Comparison of ENCODE assay signal across 32 cellular contexts in genomic region chr1:6965062-6965913, GRCh38.
DNase-seq lines count a peak whose midpoint lies in the region; ATAC-seq and TF ChIP-seq lines count a peak whose summit lies in the region.
"Had no signal": no experiment of that assay in that cellular context is flagged by ENCODE, and none has a peak within 500 bp of the region (broad histone marks: within the 10 kb centered on the region; RNA-seq: fewer than 3 reads in every experiment).

No MANE protein-coding gene starts in this region.

- H3K9ac ChIP-seq in PC-3 (ENCODE audit: low read length), result no peak overlapping the region
- peak overlapping the region in 2 of 3 donors; percentile 48 to 62 for H3K9ac ChIP-seq in skeletal muscle tissue (ENCODE audit: low read depth in 1 of 3, low read length in 3 of 3)

- peaks cover 5% of the 10 kb centered on the region for H3F3A ChIP-seq in PC-3 (ENCODE audit: low read length, unreplicated experiment)

- DNase-seq in NCI-H82 (lab: John Stamatoyannopoulos, UW), result peak; percentile 24
- DNase-seq in NCI-H82 treated with DMSO at 0.1 percent for 48 hours (lab: John Stamatoyannopoulos, UW; ENCODE audit: unreplicated experiment), result no peak
- DNase-seq in PC-3, result peak; percentile 2
- DNase-seq in left kidney (ENCODE audit: low read depth, low spot score), result peak; percentile 65
- no peak for DNase-seq in NCI-H2196 (lab: John Stamatoyannopoulos, UW; ENCODE audit: unreplicated experiment)
- DNase-seq in CD4-positive, alpha-beta T cell, result no peak
- no peak for DNase-seq in activated CD4-positive, alpha-beta memory T cell treated with anti-CD3 and anti-CD28 coated beads for 36 hours
- DNase-seq: activated CD4-positive, alpha-beta T cell treated with anti-CD3 and anti-CD28 coated beads, Interleukin-2, amount 50 U/mL, for 48 hours; activated CD4-positive, CD25-positive, alpha-beta regulatory T cell treated with anti-CD3 and anti-CD28 coated beads, Interleukin-2, amount 50 U/mL, for 72 hours; activated CD8-positive, alpha-beta memory T cell treated with anti-CD3 and anti-CD28 coated beads, Interleukin-2, amount 50 U/mL, for 48 hours; activated naive CD4-positive, alpha-beta T cell treated with anti-CD3 and anti-CD28 coated beads, Interleukin-2, amount 10 ng/mL, durations not matched to agents 7 days and 5 days; amygdala; effector memory CD4-positive, alpha-beta T cell; hypothalamus; mammary epithelial cell; MM.1S; NCI-H1105 treated with DMSO at 0.1 percent for 48 hours; NCI-H187 treated with DMSO at 0.1 percent for 48 hours; NCI-H2171; NCI-H510A; right cardiac atrium; stimulated activated CD4-positive, alpha-beta T cell treated with anti-CD3 and anti-CD28 coated beads, Interleukin-2, amount 100 ng/mL, for 48 hours; T-helper 2 cell; transverse colon had no signal

- H3K27me3 ChIP-seq in PC-3 (ENCODE audit: low read length) (peaks cover 14% of the 10 kb centered on the region), skeletal muscle tissue (ENCODE audit: control insufficient read depth in 3 of 3, insufficient read depth in 3 of 3, low read length in 3 of 3) (peaks cover 0 to 22% (median 0%) of the 10 kb centered on the region in 3 donors)
- H3K27me3 ChIP-seq in CD4-positive, alpha-beta T cell (ENCODE audit: control insufficient read depth, insufficient read depth, low read length), result peaks cover 27% of the 10 kb centered on the region

- peak overlapping the region; percentile 65; the same call in 1 of the 2 replicates for H2AFZ ChIP-seq in PC-3 (ENCODE audit: low read length)

- CTCF ChIA-PET in PC-3 (lab: Charles Lee), result interaction anchor here (0.7 to 0.9 kb wide), 2 partner anchors 10 to 570 kb away, joined by 4 to 6 read pairs; no protein-coding TSS in a partner anchor
- CTCF ChIA-PET in CD4-positive, alpha-beta T cell (lab: Charles Lee), result interaction anchor here (0.9 kb wide), 1 partner anchor 10 kb away, joined by 3 read pairs; no protein-coding TSS in a partner anchor
- CTCF ChIA-PET in activated CD4-positive, alpha-beta memory T cell treated with anti-CD3 and anti-CD28 coated beads for 36 hours (lab: Charles Lee), result no interaction called here

- peak overlapping the region; percentile 62 for H3K4me2 ChIP-seq in PC-3 (ENCODE audit: low read length)

- no peak overlapping the region for H3K27ac ChIP-seq in PC-3 (ENCODE audit: low read length)
- peak overlapping the region; percentile 21 for H3K27ac ChIP-seq in skeletal muscle tissue (ENCODE audit: low read depth, low read length)
- no peak overlapping the region for H3K27ac ChIP-seq in CD4-positive, alpha-beta T cell (ENCODE audit: low read depth, low read length)
- H3K27ac ChIP-seq: 22Rv1, breast epithelium, epithelial cell of prostate had no signal

- no peaks in the 10 kb centered on the region for H3K9me2 ChIP-seq in PC-3 (replicated peaks; ENCODE audit: low read length)

- BruUV-seq in PC-3 (replicated peaks; lab: Mats Ljungman, UMichigan), result no TSS peak

- H3K9me3 ChIP-seq in PC-3 (ENCODE audit: low read length) (no peaks in the 10 kb centered on the region), skeletal muscle tissue (ENCODE audit: control insufficient read depth in 3 of 3, low read length in 3 of 3) (no peaks in the 10 kb centered on the region)
- H3K9me3 ChIP-seq in CD4-positive, alpha-beta T cell (ENCODE audit: control insufficient read depth, low read length), result no peaks in the 10 kb centered on the region
- H3K9me3 ChIP-seq: breast epithelium, mucosa of descending colon, transverse colon had no signal

- H4K20me1 ChIP-seq in PC-3 (ENCODE audit: low read length), result no peaks in the 10 kb centered on the region

- H3K4me1 Mint-ChIP-seq in CD4-positive, alpha-beta T cell (ENCODE audit: low read depth), result peaks cover 35% of the 10 kb centered on the region
- peaks cover 23% of the 10 kb centered on the region for H3K4me1 Mint-ChIP-seq in activated CD4-positive, alpha-beta memory T cell treated with anti-CD3 and anti-CD28 coated beads for 36 hours (ENCODE audit: low read depth)

- H3K27ac Mint-ChIP-seq in CD4-positive, alpha-beta T cell, result no peak overlapping the region
- H3K27ac Mint-ChIP-seq in activated CD4-positive, alpha-beta memory T cell treated with anti-CD3 and anti-CD28 coated beads for 36 hours, result no peak overlapping the region
- H3K27ac Mint-ChIP-seq: activated naive CD4-positive, alpha-beta T cell treated with anti-CD3 and anti-CD28 coated beads, Interleukin-2, amount 10 ng/mL, durations not matched to agents 7 days and 5 days; CD14-positive monocyte had no signal

- no peak for TF ChIP-seq CTCF in PC-3 (conservative IDR thresholded peaks at IDR 0.05; ENCODE audit: low read depth, low read length)
- no peak for TF ChIP-seq CTCF in CD4-positive, alpha-beta T cell (IDR thresholded peaks at IDR 0.05)

- no peak; the same call in 1 of the 2 replicates for ATAC-seq in PC-3
- no peak for ATAC-seq in CD4-positive, alpha-beta T cell (ENCODE audit: poor library complexity)
- ATAC-seq: K562, mucosa of descending colon, right cardiac atrium, Right ventricle myocardium inferior had no signal

- intact Hi-C loops in PC-3 (cut with micrococcal nuclease), result no loop called here
- intact Hi-C loops in CD4-positive, alpha-beta T cell (cut with DNase I, micrococcal nuclease), result no loop called here
- intact Hi-C loops in activated CD4-positive, alpha-beta memory T cell treated with anti-CD3 and anti-CD28 coated beads for 36 hours (cut with micrococcal nuclease), result loop anchor here (10.0 kb wide), 1 partner anchor 240 kb away; no protein-coding TSS in a partner anchor

- peak overlapping the region; percentile 40; the same call in 1 of the 2 replicates for H3K4me3 ChIP-seq in PC-3 (ENCODE audit: low read length)
- H3K4me3 ChIP-seq in skeletal muscle tissue (ENCODE audit: low read length in 3 of 3), result peak overlapping the region in 2 of 3 donors; percentile 29 to 53
- H3K4me3 ChIP-seq: breast epithelium, K562, mucosa of descending colon, transverse colon had no signal

- no peaks in the 10 kb centered on the region for H3K79me2 ChIP-seq in PC-3 (ENCODE audit: low read length)

- no peaks in the 10 kb centered on the region for H3K36me3 Mint-ChIP-seq in CD4-positive, alpha-beta T cell (ENCODE audit: low read depth)
- H3K36me3 Mint-ChIP-seq in activated CD4-positive, alpha-beta memory T cell treated with anti-CD3 and anti-CD28 coated beads for 36 hours, result no peaks in the 10 kb centered on the region
- H3K36me3 Mint-ChIP-seq: activated naive CD4-positive, alpha-beta T cell treated with anti-CD3 and anti-CD28 coated beads, Interleukin-2, amount 10 ng/mL, durations not matched to agents 7 days and 5 days; CD14-positive monocyte had no signal

- peaks cover 24% of the 10 kb centered on the region for H3K4me1 ChIP-seq in PC-3 (ENCODE audit: insufficient read depth, low read length)
- H3K4me1 ChIP-seq in skeletal muscle tissue (ENCODE audit: control insufficient read depth in 3 of 3, insufficient read depth in 3 of 3, low read length in 3 of 3), result peaks cover 9 to 37% (median 35%) of the 10 kb centered on the region in 3 donors

- H3K9me3 Mint-ChIP-seq in CD4-positive, alpha-beta T cell, result no peaks in the 10 kb centered on the region
- H3K9me3 Mint-ChIP-seq in activated CD4-positive, alpha-beta memory T cell treated with anti-CD3 and anti-CD28 coated beads for 36 hours, result no peaks in the 10 kb centered on the region
- H3K9me3 Mint-ChIP-seq: activated naive CD4-positive, alpha-beta T cell treated with anti-CD3 and anti-CD28 coated beads, Interleukin-2, amount 10 ng/mL, durations not matched to agents 7 days and 5 days had no signal

- H3K36me3 ChIP-seq in PC-3 (ENCODE audit: low read depth, low read length), result no peaks in the 10 kb centered on the region
- no peaks in the 10 kb centered on the region for H3K36me3 ChIP-seq in skeletal muscle tissue (ENCODE audit: control insufficient read depth in 3 of 3, insufficient read depth in 3 of 3, low read length in 3 of 3)
- H3K36me3 ChIP-seq: breast epithelium, transverse colon had no signal

- peaks cover 30% of the 10 kb centered on the region for H3K27me3 Mint-ChIP-seq in CD4-positive, alpha-beta T cell
- H3K27me3 Mint-ChIP-seq in activated CD4-positive, alpha-beta memory T cell treated with anti-CD3 and anti-CD28 coated beads for 36 hours, result peaks cover 58% of the 10 kb centered on the region

- POLR2A ChIA-PET in PC-3 (lab: Charles Lee; ENCODE audit: unreplicated experiment), result no interaction called here
- POLR2A ChIA-PET in CD4-positive, alpha-beta T cell (lab: Charles Lee), result no interaction called here
- POLR2A ChIA-PET in activated CD4-positive, alpha-beta memory T cell treated with anti-CD3 and anti-CD28 coated beads for 36 hours (lab: Charles Lee), result no interaction called here

- no peak overlapping the region for H3K4me3 Mint-ChIP-seq in CD4-positive, alpha-beta T cell
- H3K4me3 Mint-ChIP-seq in activated CD4-positive, alpha-beta memory T cell treated with anti-CD3 and anti-CD28 coated beads for 36 hours, result no peak overlapping the region
- H3K4me3 Mint-ChIP-seq: activated naive CD4-positive, alpha-beta T cell treated with anti-CD3 and anti-CD28 coated beads, Interleukin-2, amount 10 ng/mL, durations not matched to agents 7 days and 5 days had no signal

Comparison
In these comparisons a context has a peak if more than half of its experiments do, and no peak if none do; other contexts are left out.
1. DNase-seq: peak in NCI-H82 (single experiment), PC-3 (single experiment) and left kidney (single experiment); none in NCI-H82 treated with DMSO at 0.1 percent for 48 hours (single experiment), NCI-H2196 (single experiment), CD4-positive, alpha-beta T cell (0 of 10) and activated CD4-positive, alpha-beta memory T cell treated with anti-CD3 and anti-CD28 coated beads for 36 hours (single experiment).